9 cellular contexts compared by ENCODE assay signal in the genomic region with DNA sequence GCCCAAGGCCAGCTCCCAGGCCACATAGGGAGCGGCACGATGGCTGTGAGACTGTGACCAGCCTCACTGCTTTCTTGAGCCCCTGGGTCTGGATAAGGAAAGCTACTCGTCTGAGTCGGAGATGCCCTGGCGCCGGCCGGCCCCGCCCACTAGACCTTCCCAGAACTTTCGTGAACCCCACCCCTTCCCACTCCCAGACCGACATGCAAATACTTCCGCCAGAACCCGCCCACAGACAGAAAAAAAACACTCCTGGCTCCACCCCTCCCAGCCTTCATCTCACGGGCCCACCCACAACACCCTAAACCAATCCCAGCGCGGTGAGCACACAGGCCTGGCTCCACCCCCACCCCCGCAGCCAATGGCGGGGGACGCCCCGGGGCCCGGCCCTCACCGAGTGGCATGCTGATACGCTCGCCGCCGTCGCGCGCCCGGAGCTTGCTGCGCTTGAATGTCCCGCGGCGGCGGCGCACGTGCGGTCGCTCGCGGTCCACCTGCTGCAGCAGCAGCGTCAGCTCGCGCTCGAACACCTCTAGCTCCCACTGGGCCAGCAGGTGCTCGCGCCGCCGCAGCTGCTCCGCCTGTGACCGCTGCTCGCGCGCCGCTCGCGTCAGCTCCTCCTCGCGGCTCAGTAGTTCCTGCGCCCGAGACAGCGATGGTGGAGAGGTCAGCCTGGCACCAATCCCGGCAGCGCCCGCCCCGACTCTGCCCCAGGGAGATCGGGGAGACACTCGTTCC. TPM values are rescaled to one million over a fixed set of nuclear protein-coding genes. Genes with fewer than 3 reads are reported as not detected.
DNase-seq lines count a peak whose midpoint lies in the region; ATAC-seq and TF ChIP-seq lines count a peak whose summit lies in the region.
"Had no signal": no experiment of that assay in that cellular context is flagged by ENCODE, and none has a peak within 500 bp of the region (broad histone marks: within the 10 kb centered on the region; RNA-seq: fewer than 3 reads in every experiment).

No MANE protein-coding gene starts in this region.

- CTCF ChIA-PET in SK-N-SH (lab: Yijun Ruan, JAX) = interaction anchor here (0.7 to 5.5 kb wide), 9 partner anchors 13 to 291 kb away, joined by 3 to 48 read pairs (median 4); partner anchors contain the start of genes EHBP1L1, FAM89B, RELA and ZNRD2
- CTCF ChIA-PET in activated CD8-positive, alpha-beta memory T cell treated with anti-CD3 and anti-CD28 coated beads, Interleukin-2, amount 10 ng/mL, durations not matched to agents 7 days and 5 days (lab: Charles Lee) = interaction anchor here (0.5 to 4.5 kb wide), 5 partner anchors 10 to 66 kb away, joined by 3 to 15 read pairs (median 10); no protein-coding TSS in a partner anchor

- DNase-seq in G401 (ENCODE audit: low spot score) (peak; percentile 97), SK-N-SH (peak; percentile 100), fibroblast of mammary gland (ENCODE audit: low read depth) (peak; percentile 92), mucosa of descending colon (peak; percentile 89 to 92 (median 89)), HK-2 (ENCODE audit: unreplicated experiment) (no peak)
- no peak for DNase-seq in activated CD8-positive, alpha-beta memory T cell treated with anti-CD3 and anti-CD28 coated beads, Interleukin-2, amount 10 ng/mL, durations not matched to agents 7 days and 5 days
- no peak for DNase-seq in activated naive CD4-positive, alpha-beta T cell (lab: John Stamatoyannopoulos, UW)

- peaks cover 43% of the 10 kb centered on the region for H3K79me2 ChIP-seq in SK-N-SH (ENCODE audit: insufficient read depth)

- no peak for TF ChIP-seq RAD21 in SK-N-SH (IDR thresholded peaks at IDR 0.05; ENCODE audit: low read length)

- peak overlapping the region; percentile 11 to 56; a peak in 2 of 4 replicates for H3K27ac ChIP-seq in SK-N-SH (ENCODE audit: low read depth in 2 of 2, low read length in 1 of 2)
- H3K27ac ChIP-seq in urinary bladder (ENCODE audit: low read depth) = peak overlapping the region; percentile 30
- H3K27ac ChIP-seq: neutrophil had no signal

- intact Hi-C loops in mucosa of descending colon (cut with DNase I, micrococcal nuclease) = no loop called here

- H3K27ac Mint-ChIP-seq in activated CD8-positive, alpha-beta memory T cell treated with anti-CD3 and anti-CD28 coated beads, Interleukin-2, amount 10 ng/mL, durations not matched to agents 7 days and 5 days = no peak overlapping the region

- POLR2A ChIA-PET in SK-N-SH (lab: Yijun Ruan, JAX) = interaction anchor here (0.6 to 1.6 kb wide), 8 partner anchors 8 to 267 kb away, joined by 3 to 15 read pairs (median 4); partner anchors contain the start of genes KCNK7, NEAT1 and PCNX3

- TF ChIP-seq CTCF in SK-N-SH (IDR thresholded peaks at IDR 0.05) = no peak
- TF ChIP-seq CTCF in fibroblast of mammary gland (conservative IDR thresholded peaks at IDR 0.05; ENCODE audit: control insufficient read depth, insufficient read depth, low read depth, low read length) = no peak
- no peak for TF ChIP-seq CTCF in mucosa of descending colon (IDR thresholded peaks at IDR 0.05)

- peaks cover 27% of the 10 kb centered on the region for H3K4me1 Mint-ChIP-seq in activated CD8-positive, alpha-beta memory T cell treated with anti-CD3 and anti-CD28 coated beads, Interleukin-2, amount 10 ng/mL, durations not matched to agents 7 days and 5 days

- no peaks in the 10 kb centered on the region for H3K9me3 Mint-ChIP-seq in activated CD8-positive, alpha-beta memory T cell treated with anti-CD3 and anti-CD28 coated beads, Interleukin-2, amount 10 ng/mL, durations not matched to agents 7 days and 5 days (ENCODE audit: low read depth)

- no peak for TF ChIP-seq EP300 in SK-N-SH (IDR thresholded peaks at IDR 0.05; ENCODE audit: borderline replicate concordance in 1 of 2, low read depth in 1 of 2, low read length in 1 of 2)

- peaks cover 21% of the 10 kb centered on the region for H3K36me3 Mint-ChIP-seq in activated CD8-positive, alpha-beta memory T cell treated with anti-CD3 and anti-CD28 coated beads, Interleukin-2, amount 10 ng/mL, durations not matched to agents 7 days and 5 days

- ATAC-seq in mucosa of descending colon = peak; percentile 92
- ATAC-seq in activated CD8-positive, alpha-beta memory T cell treated with anti-CD3 and anti-CD28 coated beads, Interleukin-2, amount 10 ng/mL, durations not matched to agents 7 days and 5 days = no peak

- no peaks in the 10 kb centered on the region for H3K9me2 ChIP-seq in SK-N-SH

- no peaks in the 10 kb centered on the region for H3K27me3 ChIP-seq in SK-N-SH (ENCODE audit: insufficient read depth)
- H3K27me3 ChIP-seq: neutrophil had no signal

- H3K4me1 ChIP-seq in SK-N-SH (ENCODE audit: control insufficient read depth in 1 of 2, insufficient read depth in 2 of 2, low read depth in 1 of 2, low read length in 1 of 2) (peaks cover 14 to 21% of the 10 kb centered on the region in 2 experiments; a peak in 2 of 4 replicates), mucosa of descending colon (ENCODE audit: low read depth) (peaks cover 13% of the 10 kb centered on the region), urinary bladder (ENCODE audit: insufficient read depth) (no peaks in the 10 kb centered on the region)

- H3K9ac ChIP-seq in SK-N-SH = no peak overlapping the region

- H3F3A ChIP-seq in SK-N-SH (replicated peaks; ENCODE audit: insufficient read depth) = peaks cover 3% of the 10 kb centered on the region

- no peak overlapping the region for H3K4me3 Mint-ChIP-seq in activated CD8-positive, alpha-beta memory T cell treated with anti-CD3 and anti-CD28 coated beads, Interleukin-2, amount 10 ng/mL, durations not matched to agents 7 days and 5 days

- peak overlapping the region; percentile 45 for H3K4me2 ChIP-seq in SK-N-SH

- H3K4me3 ChIP-seq in SK-N-SH (ENCODE audit: low read depth in 2 of 2, low read length in 1 of 2) = peak overlapping the region in 1 of 2 experiments; percentile 33; a peak in 2 of 4 replicates
- peak overlapping the region; percentile 2 for H3K4me3 ChIP-seq in fibroblast of mammary gland (ENCODE audit: control insufficient read depth, low read depth, low read length)
- no peak overlapping the region for H3K4me3 ChIP-seq in mucosa of descending colon
- no peak overlapping the region for H3K4me3 ChIP-seq in urinary bladder (ENCODE audit: low read depth, low read length)

- no peaks in the 10 kb centered on the region for H3K27me3 Mint-ChIP-seq in activated CD8-positive, alpha-beta memory T cell treated with anti-CD3 and anti-CD28 coated beads, Interleukin-2, amount 10 ng/mL, durations not matched to agents 7 days and 5 days

- in situ Hi-C loops in G401 (cut with HindIII; ENCODE audit: low sequenced_read_pairs) = no loop called here

- H2AFZ ChIP-seq in SK-N-SH (ENCODE audit: low read depth) = no peak overlapping the region

- H3K36me3 ChIP-seq in SK-N-SH (replicated peaks in 1 of 2; ENCODE audit: control insufficient read depth in 1 of 2, insufficient read depth in 2 of 2, low read length in 1 of 2) = peaks cover 23 to 45% of the 10 kb centered on the region in 2 experiments
- H3K36me3 ChIP-seq in mucosa of descending colon (ENCODE audit: low read depth) = no peaks in the 10 kb centered on the region
- H3K36me3 ChIP-seq in urinary bladder (ENCODE audit: insufficient read depth) = peaks cover 4% of the 10 kb centered on the region

- 17% methylated on average over 18 of the region's 67 CpGs for WGBS in SK-N-SH (ENCODE audit: low lambda C conversion rate)
- 21% methylated on average over 67 of the region's 67 CpGs for WGBS in urinary bladder

- H3K9me3 ChIP-seq in SK-N-SH (no peaks in the 10 kb centered on the region), mucosa of descending colon (no peaks in the 10 kb centered on the region)
- H3K9me3 ChIP-seq: neutrophil had no signal

- peaks cover 30% of the 10 kb centered on the region for H4K20me1 ChIP-seq in SK-N-SH (ENCODE audit: insufficient read depth)

RNA-seq across cellular contexts. Expression of gene MAP3K11, which starts 7.0 kb away (rescaled TPM):
- total RNA-seq in G401 (2014; rRNA removed; shearing (Covaris generic)) = 32.6 and 34.3 TPM in 2 replicates
- polyA plus RNA-seq in SK-N-SH (2012; rRNA removed) (28.9 and 31.1 TPM in 2 replicates), urinary bladder (39.7 TPM)
- polyA plus RNA-seq in SK-N-SH (2012; cell fraction: cytosol; rRNA removed) = 10.6 and 16.9 TPM in 2 replicates
- 63.4 and 87.5 TPM in 2 replicates for polyA plus RNA-seq in SK-N-SH (2012; cell fraction: nucleus; rRNA removed)
- total RNA-seq in mucosa of descending colon (100 to 1,000 TPM in 1 of 3 donors, 10 to 100 TPM in 2; 81.6 to 109 (median 95.7) TPM), urinary bladder (20.6 TPM)
- total RNA-seq in activated CD8-positive, alpha-beta memory T cell treated with anti-CD3 and anti-CD28 coated beads, Interleukin-2, amount 10 ng/mL, durations not matched to agents 7 days and 5 days = 10 to 100 TPM; 71.0 to 73.3 TPM

RNA-seq across cellular contexts. Expression of gene PCNX3, which starts 8.5 kb away (rescaled TPM):
- 27.4 and 29.0 TPM in 2 replicates for total RNA-seq in G401 (2014; rRNA removed; shearing (Covaris generic))
- polyA plus RNA-seq in SK-N-SH (2012; rRNA removed) (23.8 and 33.7 TPM in 2 replicates), urinary bladder (25.3 TPM)
- 7.5 and 14.8 TPM in 2 replicates for polyA plus RNA-seq in SK-N-SH (2012; cell fraction: cytosol; rRNA removed)
- polyA plus RNA-seq in SK-N-SH (2012; cell fraction: nucleus; rRNA removed) = 88.7 and 115 TPM in 2 replicates
- total RNA-seq in mucosa of descending colon (10 to 100 TPM; 42.5 to 53.4 (median 47.5) TPM), urinary bladder (8.3 TPM)
- total RNA-seq in activated CD8-positive, alpha-beta memory T cell treated with anti-CD3 and anti-CD28 coated beads, Interleukin-2, amount 10 ng/mL, durations not matched to agents 7 days and 5 days = 10 to 100 TPM; 54.9 to 57.1 TPM

RNA-seq across cellular contexts. Expression of gene KCNK7, which starts 11.4 kb away (rescaled TPM):
- total RNA-seq in G401 (2014; rRNA removed; shearing (Covaris generic)) = 0.12 TPM in 1 of 2 replicates, not detected in the other
- polyA plus RNA-seq in SK-N-SH (2012; rRNA removed) (0.34 and 0.58 TPM in 2 replicates), urinary bladder (1.2 TPM)
- 0.09 and 0.26 TPM in 2 replicates for polyA plus RNA-seq in SK-N-SH (2012; cell fraction: cytosol; rRNA removed)
- 1.4 and 3.2 TPM in 2 replicates for polyA plus RNA-seq in SK-N-SH (2012; cell fraction: nucleus; rRNA removed)
- total RNA-seq in mucosa of descending colon (1 to 10 TPM in 2 of 3 donors, under 1 TPM in 1; 0.49 to 1.7 (median 1.5) TPM), urinary bladder (0.63 TPM)
- total RNA-seq in activated CD8-positive, alpha-beta memory T cell treated with anti-CD3 and anti-CD28 coated beads, Interleukin-2, amount 10 ng/mL, durations not matched to agents 7 days and 5 days = 1 to 10 TPM in 1 of 2 experiments, under 1 TPM in 1; 0.80 to 1.1 TPM

RNA-seq across cellular contexts. Expression of gene SIPA1, which starts 30.9 kb away (rescaled TPM):
- total RNA-seq in G401 (2014; rRNA removed; shearing (Covaris generic)) = 22.5 and 25.2 TPM in 2 replicates
- 15.1 and 18.7 TPM in 2 replicates for polyA plus RNA-seq in SK-N-SH (2012; rRNA removed)
- 6.6 and 12.1 TPM in 2 replicates for polyA plus RNA-seq in SK-N-SH (2012; cell fraction: cytosol; rRNA removed)
- 31.5 and 61.6 TPM in 2 replicates for polyA plus RNA-seq in SK-N-SH (2012; cell fraction: nucleus; rRNA removed)
- total RNA-seq in mucosa of descending colon = 10 to 100 TPM; 23.2 to 52.5 (median 28.1) TPM
- 16.0 TPM for total RNA-seq in urinary bladder
- polyA plus RNA-seq in urinary bladder = 54.0 TPM
- total RNA-seq in activated CD8-positive, alpha-beta memory T cell treated with anti-CD3 and anti-CD28 coated beads, Interleukin-2, amount 10 ng/mL, durations not matched to agents 7 days and 5 days = 100 to 1,000 TPM; 188 to 267 TPM

RNA-seq across cellular contexts. Expression of gene EHBP1L1, which starts 31.2 kb away (rescaled TPM):
- 8.7 and 16.5 TPM in 2 replicates for total RNA-seq in G401 (2014; rRNA removed; shearing (Covaris generic))
- polyA plus RNA-seq in SK-N-SH (2012; rRNA removed) (35.1 and 48.7 TPM in 2 replicates), urinary bladder (178 TPM)
- 17.6 and 25.5 TPM in 2 replicates for polyA plus RNA-seq in SK-N-SH (2012; cell fraction: cytosol; rRNA removed)
- 163 and 263 TPM in 2 replicates for polyA plus RNA-seq in SK-N-SH (2012; cell fraction: nucleus; rRNA removed)
- total RNA-seq in mucosa of descending colon (100 to 1,000 TPM in 1 of 3 donors, 10 to 100 TPM in 2; 65.8 to 208 (median 65.9) TPM), urinary bladder (45.9 TPM)
- 100 to 1,000 TPM; 138 to 140 TPM for total RNA-seq in activated CD8-positive, alpha-beta memory T cell treated with anti-CD3 and anti-CD28 coated beads, Interleukin-2, amount 10 ng/mL, durations not matched to agents 7 days and 5 days

Comparison
In these comparisons a context has a peak if more than half of its experiments do, and no peak if none do; other contexts are left out.
1. DNase-seq: peak in G401 (single experiment), SK-N-SH (single experiment), fibroblast of mammary gland (single experiment) and mucosa of descending colon (3 of 3); none in activated CD8-positive, alpha-beta memory T cell treated with anti-CD3 and anti-CD28 coated beads, Interleukin-2, amount 10 ng/mL, durations not matched to agents 7 days and 5 days (single experiment), activated naive CD4-positive, alpha-beta T cell (0 of 4) and HK-2 (single experiment).